In the genomic region with DNA sequence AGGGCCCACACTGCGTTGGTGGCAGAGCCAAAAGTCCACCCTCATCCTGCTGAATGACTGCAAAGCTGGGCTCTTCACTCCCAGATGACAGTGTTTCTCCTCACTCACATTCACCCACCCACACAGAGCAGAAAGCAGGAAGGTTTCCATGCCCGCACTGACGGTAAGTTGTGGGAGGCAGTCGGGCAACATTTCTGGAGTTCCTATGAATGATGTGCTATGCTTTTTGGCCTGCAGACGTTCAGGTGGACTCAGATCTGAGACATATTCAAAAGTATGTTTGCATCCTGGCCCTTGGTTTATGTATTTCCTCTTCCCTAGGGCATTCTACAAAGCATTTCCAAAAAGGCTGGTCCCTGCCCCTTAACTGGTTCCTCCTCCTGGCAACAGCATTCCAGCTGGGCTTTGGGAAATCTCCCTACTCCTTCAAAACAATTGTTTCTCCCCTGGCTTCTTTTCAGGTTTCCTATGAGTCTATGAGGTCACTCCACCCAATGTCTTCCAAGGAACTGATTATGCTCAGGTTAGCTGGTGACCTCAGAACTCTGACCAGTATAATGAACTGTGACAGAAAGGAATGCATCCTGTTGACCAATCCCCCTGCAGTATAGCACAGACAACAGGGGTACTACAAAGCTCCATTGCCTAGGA, we compare ENCODE assay signal across 10 cellular contexts. TPM values are rescaled to one million over a fixed set of nuclear protein-coding genes. Genes with fewer than 3 reads are reported as not detected.
DNase-seq lines count a peak whose midpoint lies in the region; ATAC-seq, FAIRE-seq and TF ChIP-seq lines count a peak whose summit lies in the region.
"Had no signal": no experiment of that assay in that cellular context is flagged by ENCODE, and none has a peak within 500 bp of the region (broad histone marks: within the 10 kb centered on the region; RNA-seq: fewer than 3 reads in every experiment).

No MANE protein-coding gene starts in this region.

- peaks cover 29% of the 10 kb centered on the region for H3K79me2 ChIP-seq in endothelial cell of umbilical vein (ENCODE audit: control insufficient read depth, insufficient read depth, low read length)

- peak; percentile 23 for ATAC-seq in mucosa of descending colon
- no peak for ATAC-seq in GM19467 (IDR thresholded peaks at IDR 0.05; ENCODE audit: unreplicated experiment)
- ATAC-seq in GM21528 (IDR thresholded peaks at IDR 0.05; ENCODE audit: low FRiP score, unreplicated experiment), result no peak

- no peak for TF ChIP-seq POLR2A in endothelial cell of umbilical vein (IDR thresholded peaks at IDR 0.05; ENCODE audit: low read depth, low read length)
- no peak for TF ChIP-seq POLR2A in uterus (IDR thresholded peaks at IDR 0.05)

- peaks cover 13% of the 10 kb centered on the region for H3K4me1 Mint-ChIP-seq in activated CD4-positive, alpha-beta T cell treated with anti-CD3 and anti-CD28 coated beads, Interleukin-2, amount 10 ng/mL, durations not matched to agents 24 days and 14 days

- DNase-seq in activated CD4-positive, alpha-beta T cell treated with anti-CD3 and anti-CD28 coated beads, Interleukin-2, amount 10 ng/mL, durations not matched to agents 24 days and 14 days, result no peak
- DNase-seq in activated CD4-positive, alpha-beta T cell treated with anti-CD3 and anti-CD28 coated beads for 1 hour, result no peak
- DNase-seq in endothelial cell of umbilical vein (ENCODE audit: low read depth, low spot score) (peak; percentile 76), mucosa of descending colon (peak in 1 of 3 donors; percentile 1), uterus (peak in 1 of 2 donors; percentile 45)
- no peak for DNase-seq in effector memory CD4-positive, alpha-beta T cell
- DNase-seq: cortex of kidney, NCI-H2107 had no signal

- H3K36me3 ChIP-seq in endothelial cell of umbilical vein (ENCODE audit: control insufficient read depth in 2 of 2, extremely low read depth in 1 of 2, insufficient read depth in 2 of 2, low read length in 2 of 2) (no peaks in the 10 kb centered on the region), mucosa of descending colon (ENCODE audit: low read depth) (no peaks in the 10 kb centered on the region), uterus (no peaks in the 10 kb centered on the region)
- no peaks in the 10 kb centered on the region for H3K36me3 ChIP-seq in effector memory CD4-positive, alpha-beta T cell (ENCODE audit: control insufficient read depth, insufficient read depth, low read length)

- no peak for TF ChIP-seq CTCF in endothelial cell of umbilical vein (IDR thresholded peaks at IDR 0.05; ENCODE audit: extremely low read depth in 1 of 2, insufficient read depth in 1 of 2, low read depth in 1 of 2, low read length in 2 of 2)
- TF ChIP-seq CTCF in mucosa of descending colon (IDR thresholded peaks at IDR 0.05), result no peak
- no peak for TF ChIP-seq CTCF in uterus (IDR thresholded peaks at IDR 0.05)

- H3K9me3 Mint-ChIP-seq in activated CD4-positive, alpha-beta T cell treated with anti-CD3 and anti-CD28 coated beads, Interleukin-2, amount 10 ng/mL, durations not matched to agents 24 days and 14 days, result no peaks in the 10 kb centered on the region

- H3K4me1 ChIP-seq in endothelial cell of umbilical vein (ENCODE audit: control insufficient read depth, extremely low read depth, insufficient read depth, low read length) (peaks cover 11% of the 10 kb centered on the region), mucosa of descending colon (ENCODE audit: low read depth) (peaks cover 31% of the 10 kb centered on the region), uterus (peaks cover 0 to 2% of the 10 kb centered on the region in 2 donors)
- no peaks in the 10 kb centered on the region for H3K4me1 ChIP-seq in effector memory CD4-positive, alpha-beta T cell (ENCODE audit: control insufficient read depth, insufficient read depth, low read length, poor library complexity, severe bottlenecking)

- H3K36me3 Mint-ChIP-seq in activated CD4-positive, alpha-beta T cell treated with anti-CD3 and anti-CD28 coated beads, Interleukin-2, amount 10 ng/mL, durations not matched to agents 24 days and 14 days (ENCODE audit: low read depth), result no peaks in the 10 kb centered on the region

- H3K9me1 ChIP-seq in endothelial cell of umbilical vein (replicated peaks; ENCODE audit: control insufficient read depth, extremely low read depth, insufficient read depth, low read length), result no peaks in the 10 kb centered on the region

- peak overlapping the region; percentile 5 for H3K27ac Mint-ChIP-seq in activated CD4-positive, alpha-beta T cell treated with anti-CD3 and anti-CD28 coated beads, Interleukin-2, amount 10 ng/mL, durations not matched to agents 24 days and 14 days

- dilution Hi-C loops in endothelial cell of umbilical vein (cut with MboI; ENCODE audit: extremely low pct_ligation_motif_present, low sequenced_read_pairs), result no loop called here

- H3K9ac ChIP-seq in endothelial cell of umbilical vein (replicated peaks; ENCODE audit: extremely low read depth, insufficient read depth, low read length), result no peak overlapping the region

- no peaks in the 10 kb centered on the region for H3K9me3 ChIP-seq in endothelial cell of umbilical vein (replicated peaks; ENCODE audit: control insufficient read depth, insufficient read depth, low read length)
- no peaks in the 10 kb centered on the region for H3K9me3 ChIP-seq in mucosa of descending colon
- H3K9me3 ChIP-seq in uterus, result no peaks in the 10 kb centered on the region
- no peaks in the 10 kb centered on the region for H3K9me3 ChIP-seq in effector memory CD4-positive, alpha-beta T cell (ENCODE audit: control insufficient read depth, low read length)

- H3K4me2 ChIP-seq in endothelial cell of umbilical vein (ENCODE audit: insufficient read depth, low read length), result peak overlapping the region; percentile 26

- peak; percentile 77 for FAIRE-seq in endothelial cell of umbilical vein (lab: Jason Lieb, UNC)

- CTCF ChIA-PET in endothelial cell of umbilical vein (lab: Charles Lee), result interaction anchor here (1.3 to 5.4 kb wide), 4 partner anchors 11 to 56 kb away, joined by 3 to 18 read pairs (median 5); no protein-coding TSS in a partner anchor

- intact Hi-C loops in activated CD4-positive, alpha-beta T cell treated with anti-CD3 and anti-CD28 coated beads, Interleukin-2, amount 10 ng/mL, durations not matched to agents 24 days and 14 days (cut with micrococcal nuclease), result no loop called here
- intact Hi-C loops in endothelial cell of umbilical vein (cut with micrococcal nuclease) (loop anchor here (2.0 kb wide), 1 partner anchor 36 kb away; a partner anchor contains a TSS), mucosa of descending colon (cut with DNase I, micrococcal nuclease) (no loop called here), uterus (cut with DNase I; ENCODE audit: low total_unique reads) (no loop called here)

- no peak overlapping the region for H2AFZ ChIP-seq in endothelial cell of umbilical vein (ENCODE audit: low read depth, low read length)

- H3K27me3 ChIP-seq in endothelial cell of umbilical vein (ENCODE audit: control insufficient read depth in 2 of 2, insufficient read depth in 2 of 2, low read length in 2 of 2) (no peaks in the 10 kb centered on the region), uterus (no peaks in the 10 kb centered on the region)
- H3K27me3 ChIP-seq in effector memory CD4-positive, alpha-beta T cell (replicated peaks; ENCODE audit: control insufficient read depth, insufficient read depth, low read length, poor library complexity, severe bottlenecking), result no peaks in the 10 kb centered on the region

- POLR2A ChIA-PET in endothelial cell of umbilical vein (lab: Charles Lee), result no interaction called here

- H3K27me3 Mint-ChIP-seq in activated CD4-positive, alpha-beta T cell treated with anti-CD3 and anti-CD28 coated beads, Interleukin-2, amount 10 ng/mL, durations not matched to agents 24 days and 14 days, result no peaks in the 10 kb centered on the region

- no peak overlapping the region for H3K4me3 Mint-ChIP-seq in activated CD4-positive, alpha-beta T cell treated with anti-CD3 and anti-CD28 coated beads, Interleukin-2, amount 10 ng/mL, durations not matched to agents 24 days and 14 days

- BruUV-seq in endothelial cell of umbilical vein (replicated peaks; lab: Mats Ljungman, UMichigan), result no TSS peak

- H3K4me3 ChIP-seq in endothelial cell of umbilical vein (replicated peaks in 1 of 3; ENCODE audit: insufficient read depth in 1 of 3, low read depth in 1 of 3, low read length in 3 of 3) (no peak overlapping the region), mucosa of descending colon (no peak overlapping the region), uterus (no peak overlapping the region)
- H3K4me3 ChIP-seq in effector memory CD4-positive, alpha-beta T cell (ENCODE audit: insufficient read depth, low read depth, low read length, poor library complexity, severe bottlenecking), result no peak overlapping the region

- H4K20me1 ChIP-seq in endothelial cell of umbilical vein (replicated peaks; ENCODE audit: control insufficient read depth, extremely low read depth, insufficient read depth, low read length), result peaks cover 2% of the 10 kb centered on the region

- H3K27ac ChIP-seq in endothelial cell of umbilical vein (ENCODE audit: insufficient read depth, low read depth, low read length) (peak overlapping the region; percentile 4), uterus (peak overlapping the region; percentile 50 to 55)
- H3K27ac ChIP-seq in effector memory CD4-positive, alpha-beta T cell (ENCODE audit: insufficient read depth, low read length, poor library complexity, severe bottlenecking), result no peak overlapping the region

TF ChIP-seq in endothelial cell of umbilical vein, 7 proteins besides CTCF, POLR2A, EP300 and RAD21:
- TF ChIP-seq JUN (IDR thresholded peaks at IDR 0.05; ENCODE audit: borderline replicate concordance, insufficient read depth, insufficient read length, low read depth) (peak; percentile 38), FOS (IDR thresholded peaks at IDR 0.05; ENCODE audit: borderline replicate concordance, insufficient read depth, low read length) (no peak)
- TF ChIP-seq, protein P1, sequence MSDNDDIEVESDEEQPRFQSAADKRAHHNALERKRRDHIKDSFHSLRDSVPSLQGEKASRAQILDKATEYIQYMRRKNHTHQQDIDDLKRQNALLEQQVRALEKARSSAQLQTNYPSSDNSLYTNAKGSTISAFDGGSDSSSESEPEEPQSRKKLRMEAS (IDR thresholded peaks at IDR 0.05; ENCODE audit: insufficient read depth, insufficient read length), result no peak

RNA-seq across cellular contexts. Expression of a gene that starts 36.4 kb away (rescaled TPM):
- 32.5 and 33.0 TPM in 2 replicates for total RNA-seq in activated CD4-positive, alpha-beta T cell treated with anti-CD3 and anti-CD28 coated beads, Interleukin-2, amount 10 ng/mL, durations not matched to agents 24 days and 14 days
- 63.9 and 64.5 TPM in 2 replicates for total RNA-seq in endothelial cell of umbilical vein
- 37.7 and 46.2 TPM in 2 replicates for polyA plus RNA-seq in endothelial cell of umbilical vein
- polyA plus RNA-seq in endothelial cell of umbilical vein (2011; cell fraction: cytosol; rRNA removed), result 51.2 and 52.3 TPM in 2 replicates
- polyA plus RNA-seq in endothelial cell of umbilical vein (2011; cell fraction: nucleus; rRNA removed), result 43.0 and 55.9 TPM in 2 replicates
- polyA plus RNA-seq in endothelial cell of umbilical vein (2012), result 35.2 and 38.2 TPM in 2 replicates
- polyA minus RNA-seq in endothelial cell of umbilical vein, result 32.5 and 34.4 TPM in 2 replicates
- polyA minus RNA-seq in endothelial cell of umbilical vein (2011; cell fraction: cytosol; rRNA and poly(A)+ RNA removed), result 12.3 TPM
- 20.3 and 24.5 TPM in 2 replicates for polyA minus RNA-seq in endothelial cell of umbilical vein (2011; cell fraction: nucleus; rRNA and poly(A)+ RNA removed)
- total RNA-seq in mucosa of descending colon, result 100 to 1,000 TPM; 132 to 184 (median 152) TPM
- total RNA-seq in uterus, result 10 to 100 TPM; 34.4 to 66.1 (median 48.0) TPM
